ENCODE assay signal across 9 cellular contexts in the genomic region with DNA sequence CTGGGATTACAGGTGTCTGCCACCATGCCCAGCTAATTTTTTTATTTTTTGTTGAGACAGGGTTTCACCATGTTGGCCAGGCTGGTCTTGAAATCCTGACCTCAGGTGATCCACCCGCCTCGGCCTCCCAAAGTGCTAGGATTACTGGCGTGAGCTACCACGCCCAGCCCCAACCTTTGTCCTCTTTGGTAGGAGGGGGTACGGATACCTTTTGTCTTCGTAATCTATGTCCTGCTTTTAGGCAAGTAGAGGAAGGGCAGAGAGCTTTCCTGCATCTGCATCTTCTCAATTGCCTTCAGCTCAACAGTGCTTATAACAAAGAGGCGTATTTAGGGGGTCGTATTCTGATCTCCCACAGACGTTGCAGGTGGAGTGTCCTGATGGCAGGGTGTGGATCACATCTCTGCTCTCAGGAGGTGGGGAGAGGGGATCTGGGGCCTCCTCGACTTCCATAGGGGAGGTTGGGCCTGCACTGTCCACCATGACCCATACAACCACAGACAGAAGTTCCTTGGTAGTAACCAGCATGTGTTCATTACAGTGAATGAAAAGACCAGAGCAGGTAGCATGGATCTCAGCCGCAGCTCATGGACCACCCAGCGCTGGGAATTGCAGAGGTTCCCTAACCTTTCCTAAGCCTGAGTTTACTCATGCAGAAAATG. TPM values are rescaled to one million over a fixed set of nuclear protein-coding genes. Genes with fewer than 3 reads are reported as not detected.
DNase-seq lines count a peak whose midpoint lies in the region; ATAC-seq and TF ChIP-seq lines count a peak whose summit lies in the region.
"Had no signal": no experiment of that assay in that cellular context is flagged by ENCODE, and none has a peak within 500 bp of the region (broad histone marks: within the 10 kb centered on the region; RNA-seq: fewer than 3 reads in every experiment).

No MANE protein-coding gene starts in this region.

- H3K27ac ChIP-seq in Panc1 (ENCODE audit: low read length): peak overlapping the region; percentile 91
- H3K27ac ChIP-seq in esophagus squamous epithelium: peak overlapping the region; percentile 56 to 86 (median 81)
- H3K27ac ChIP-seq: neutrophil had no signal

- TF ChIP-seq CTCF in Calu3 (IDR thresholded peaks at IDR 0.05; ENCODE audit: unreplicated experiment) (no peak), Panc1 (IDR thresholded peaks at IDR 0.05) (no peak), esophagus squamous epithelium (IDR thresholded peaks at IDR 0.05) (no peak)

- H3K4me3 Mint-ChIP-seq in Calu3 (ENCODE audit: low read depth, unreplicated experiment): peak overlapping the region; percentile 14

- H3K9me3 ChIP-seq in Panc1 (ENCODE audit: control insufficient read depth, insufficient read depth, low read depth, low read length) (no peaks in the 10 kb centered on the region), esophagus squamous epithelium (no peaks in the 10 kb centered on the region)
- H3K9me3 ChIP-seq: neutrophil had no signal

- TF ChIP-seq POLR2A in esophagus squamous epithelium (IDR thresholded peaks at IDR 0.05): no peak

- intact Hi-C loops in Calu3 (cut with micrococcal nuclease; ENCODE audit: unreplicated experiment) (loop anchor here (2.0 kb wide), 1 partner anchor 20 kb away; no protein-coding TSS in a partner anchor), Panc1 (cut with micrococcal nuclease; ENCODE audit: unreplicated experiment) (no loop called here), esophagus squamous epithelium (cut with DNase I) (no loop called here), sciatic nerve (cut with DNase I) (no loop called here)

- peaks cover 46% of the 10 kb centered on the region for H3K4me1 Mint-ChIP-seq in Calu3 (ENCODE audit: low read depth, unreplicated experiment)

- H3K4me3 ChIP-seq in Panc1 (ENCODE audit: low read depth in 2 of 2, low read length in 2 of 2): no peak overlapping the region
- no peak overlapping the region for H3K4me3 ChIP-seq in esophagus squamous epithelium

- DNase-seq in Calu3: no peak
- no peak for DNase-seq in Panc1 (ENCODE audit: low read depth, low spot score)
- no peak for DNase-seq in esophagus squamous epithelium (lab: John Stamatoyannopoulos, UW)
- no peak for DNase-seq in sciatic nerve (ENCODE audit: low spot score)
- DNase-seq in epidermal melanocyte (ENCODE audit: insufficient read length, low spot score): no peak
- DNase-seq: substantia nigra had no signal

- no peaks in the 10 kb centered on the region for H3K9me3 Mint-ChIP-seq in Calu3 (ENCODE audit: low read depth, unreplicated experiment)

- CTCF ChIA-PET in Calu3 (lab: Charles Lee) (interaction anchor here (0.6 to 2.3 kb wide), 4 partner anchors 9 to 460 kb away, joined by 3 to 7 read pairs (median 3); partner anchors contain the start of gene KCTD6), Panc1 (lab: Charles Lee) (no interaction called here)

- POLR2A ChIA-PET in Panc1 (lab: Charles Lee): no interaction called here

- in situ Hi-C loops in Panc1 (cut with HindIII; ENCODE audit: low pct_unique_long_range_greater_than_20kb, low sequenced_read_pairs): no loop called here

- H3K36me3 ChIP-seq in Panc1 (ENCODE audit: control insufficient read depth, insufficient read depth, low read length): no peaks in the 10 kb centered on the region
- no peaks in the 10 kb centered on the region for H3K36me3 ChIP-seq in esophagus squamous epithelium
- H3K36me3 ChIP-seq: neutrophil had no signal

- ATAC-seq in Panc1 (no peak; the same call in 1 of the 2 replicates), sciatic nerve (peak; percentile 19), HG02759 (IDR thresholded peaks at IDR 0.05; ENCODE audit: unreplicated experiment) (no peak), GM21786 (IDR thresholded peaks at IDR 0.05; ENCODE audit: unreplicated experiment) (no peak)

- WGBS in esophagus squamous epithelium, 2 donors: 72 to 81% methylated on average over 9 to 11 of the region's 12 CpGs

- H3K4me1 ChIP-seq in Panc1 (ENCODE audit: control insufficient read depth, insufficient read depth, low read length) (peaks cover 29% of the 10 kb centered on the region), esophagus squamous epithelium (peaks cover 13 to 43% (median 26%) of the 10 kb centered on the region in 3 donors)

- H3K27me3 Mint-ChIP-seq in Calu3 (ENCODE audit: unreplicated experiment): no peaks in the 10 kb centered on the region

- H3K36me3 Mint-ChIP-seq in Calu3 (ENCODE audit: insufficient read depth, unreplicated experiment): no peaks in the 10 kb centered on the region

- BruUV-seq in Calu3 (replicated peaks; lab: Mats Ljungman, UMichigan) (no TSS peak), Panc1 (replicated peaks; lab: Mats Ljungman, UMichigan) (no TSS peak)

- H3K27me3 ChIP-seq in Panc1 (ENCODE audit: control insufficient read depth, insufficient read depth, low read length) (no peaks in the 10 kb centered on the region), esophagus squamous epithelium (no peaks in the 10 kb centered on the region)

- H3K27ac Mint-ChIP-seq in Calu3 (ENCODE audit: unreplicated experiment): peak overlapping the region; percentile 50

RNA-seq across cellular contexts. Expression of gene KCTD6, which starts 21.4 kb away (rescaled TPM):
- 10.7 and 11.4 TPM in 2 replicates for total RNA-seq in Calu3 (2022)
- 18.3 TPM for total RNA-seq in Panc1 (2021; ENCODE audit: unreplicated experiment)
- 16.8 TPM for polyA plus RNA-seq in Panc1 (2012; ENCODE audit: insufficient read length)
- total RNA-seq in esophagus squamous epithelium: 10 to 100 TPM in 3 of 4 donors, 1 to 10 TPM in 1; 8.3 to 24.6 (median 16.2) TPM
- 13.7 TPM for total RNA-seq in sciatic nerve

RNA-seq across cellular contexts. Expression of gene PDHB, which starts 36.9 kb away (rescaled TPM):
- total RNA-seq in Calu3 (2022) (45.4 and 47.6 TPM in 2 replicates), Panc1 (2021; ENCODE audit: unreplicated experiment) (66.6 TPM), esophagus squamous epithelium (100 to 1,000 TPM in 1 of 4 donors, 10 to 100 TPM in 3; 52.6 to 104 (median 83.0) TPM), sciatic nerve (55.9 TPM)
- 67.2 TPM for polyA plus RNA-seq in Panc1 (2012; ENCODE audit: insufficient read length)
